ENCODE assay signal across 37 cellular contexts in genomic region chr15:81442454-81442853, GRCh38.
"Had no signal": no experiment of that assay in that cellular context is flagged by ENCODE, and none has a peak within 500 bp of the region (broad histone marks: within the 10 kb centered on the region; RNA-seq: fewer than 3 reads in every experiment).

No MANE protein-coding gene starts in this region.

- DNase-seq: activated B cell treated with CpG ODN at 0.5 μM for 24 hours; activated CD4-positive, alpha-beta memory T cell treated with anti-CD3 and anti-CD28 coated beads, Interleukin-2, amount 10 ng/mL, durations not matched to agents 7 days and 5 days; activated CD4-positive, alpha-beta T cell treated with anti-CD3 and anti-CD28 coated beads for 1 hour; activated CD4-positive, alpha-beta T cell treated with anti-CD3 and anti-CD28 coated beads for 36 hours; activated CD4-positive, alpha-beta T cell treated with anti-CD3 and anti-CD28 coated beads for 48 hours; activated CD4-positive, alpha-beta T cell treated with anti-CD3 and anti-CD28 coated beads, Interleukin-2, amount 10 ng/mL, durations not matched to agents 7 days and 5 days; activated CD4-positive, alpha-beta T cell treated with anti-CD3 and anti-CD28 coated beads, Interleukin-2, amount 50 U/mL, for 48 hours; activated CD8-positive, alpha-beta memory T cell treated with anti-CD3 and anti-CD28 coated beads for 24 hours; activated CD8-positive, alpha-beta memory T cell treated with anti-CD3 and anti-CD28 coated beads, Interleukin-2, amount 10 ng/mL, durations not matched to agents 7 days and 5 days; activated CD8-positive, alpha-beta memory T cell treated with anti-CD3 and anti-CD28 coated beads, Interleukin-2, amount 50 U/mL, for 48 hours; activated CD8-positive, alpha-beta T cell treated with anti-CD3 and anti-CD28 coated beads, Interleukin-2, amount 10 ng/mL, durations not matched to agents 7 days and 5 days; activated effector memory CD4-positive, alpha-beta T cell treated with Interleukin-2 at 50 U/mL for 16 hours; activated gamma-delta T cell; activated naive CD4-positive, alpha-beta T cell treated with anti-CD3 and anti-CD28 coated beads, Interleukin-2, amount 10 ng/mL, durations not matched to agents 7 days and 5 days; activated naive CD4-positive, alpha-beta T cell treated with Interleukin-2 at 50 U/mL for 16 hours; activated naive CD8-positive, alpha-beta T cell treated with anti-CD3 and anti-CD28 coated beads, Interleukin-2, amount 10 ng/mL, durations not matched to agents 7 days and 5 days; activated naive CD8-positive, alpha-beta T cell treated with anti-CD3 and anti-CD28 coated beads, Interleukin-2, amount 50 U/mL, for 24 hours; activated T-cell treated with anti-CD3 and anti-CD28 coated beads, Interleukin-2, amount 50 U/mL, for 24 hours; activated T-cell treated with anti-CD3 and anti-CD28 coated beads, Interleukin-2, amount 50 U/mL, for 48 hours; amygdala; anterior cingulate cortex; central memory CD4-positive, alpha-beta T cell; T-helper 1 cell; T-helper 2 cell; T-helper 9 cell had no signal

- H3K27me3 ChIP-seq: ascending aorta, cardiac muscle cell had no signal

- H3K27me3 Mint-ChIP-seq: brain had no signal

- H3K36me3 ChIP-seq: ascending aorta, cardiac muscle cell had no signal

- ATAC-seq: activated CD4-positive, alpha-beta T cell treated with anti-CD3 and anti-CD28 coated beads for 36 hours; activated CD4-positive, CD25-positive, alpha-beta regulatory T cell treated with anti-CD3 and anti-CD28 coated beads, Interleukin-2, amount 50 U/mL, for 24 hours; activated CD8-positive, alpha-beta memory T cell treated with anti-CD3 and anti-CD28 coated beads, Interleukin-2, amount 10 ng/mL, durations not matched to agents 7 days and 5 days; activated CD8-positive, alpha-beta T cell treated with anti-CD3 and anti-CD28 coated beads, Interleukin-2, amount 10 ng/mL, durations not matched to agents 7 days and 5 days; activated naive CD8-positive, alpha-beta T cell treated with anti-CD3 and anti-CD28 coated beads, Interleukin-2, amount 50 U/mL, for 24 hours had no signal

- H3K27ac ChIP-seq: ascending aorta, cardiac muscle cell, VCaP had no signal

- FAIRE-seq: bronchial epithelial cell, TTC549 had no signal

- H3K36me3 Mint-ChIP-seq: activated CD8-positive, alpha-beta memory T cell treated with anti-CD3 and anti-CD28 coated beads, Interleukin-2, amount 10 ng/mL, durations not matched to agents 7 days and 5 days; activated naive CD4-positive, alpha-beta T cell treated with anti-CD3 and anti-CD28 coated beads, Interleukin-2, amount 10 ng/mL, durations not matched to agents 7 days and 5 days; activated naive CD4-positive, alpha-beta T cell treated with anti-CD3 and anti-CD28 coated beads, Interleukin-2, amount 50 U/mL, for 24 hours; activated naive CD8-positive, alpha-beta T cell treated with anti-CD3 and anti-CD28 coated beads, Interleukin-2, amount 10 ng/mL, durations not matched to agents 7 days and 5 days; brain had no signal

- H3K4me3 Mint-ChIP-seq: activated B cell treated with CpG ODN at 0.5 μM for 24 hours; activated CD4-positive, alpha-beta memory T cell treated with anti-CD3 and anti-CD28 coated beads, Interleukin-2, amount 10 ng/mL, durations not matched to agents 7 days and 5 days; activated CD4-positive, alpha-beta T cell treated with anti-CD3 and anti-CD28 coated beads for 36 hours; activated CD4-positive, alpha-beta T cell treated with anti-CD3 and anti-CD28 coated beads, Interleukin-2, amount 10 ng/mL, durations not matched to agents 7 days and 5 days; activated CD8-positive, alpha-beta memory T cell treated with anti-CD3 and anti-CD28 coated beads, Interleukin-2, amount 10 ng/mL, durations not matched to agents 7 days and 5 days; activated CD8-positive, alpha-beta T cell treated with anti-CD3 and anti-CD28 coated beads, Interleukin-2, amount 10 ng/mL, durations not matched to agents 7 days and 5 days; activated naive CD4-positive, alpha-beta T cell treated with anti-CD3 and anti-CD28 coated beads, Interleukin-2, amount 10 ng/mL, durations not matched to agents 7 days and 5 days; activated naive CD4-positive, alpha-beta T cell treated with anti-CD3 and anti-CD28 coated beads, Interleukin-2, amount 50 U/mL, for 24 hours; activated naive CD8-positive, alpha-beta T cell; activated naive CD8-positive, alpha-beta T cell treated with anti-CD3 and anti-CD28 coated beads, Interleukin-2, amount 10 ng/mL, durations not matched to agents 7 days and 5 days; activated naive CD8-positive, alpha-beta T cell treated with anti-CD3 and anti-CD28 coated beads, Interleukin-2, amount 50 U/mL, for 24 hours; activated T-cell treated with anti-CD3 and anti-CD28 coated beads, Interleukin-2, amount 50 U/mL, for 24 hours; T-helper 1 cell treated with Interleukin-12 subunit alpha and Interleukin-12 subunit beta and Interleukin-4 antibody, amounts not matched to agents 30 μg/mL and 1 μg/mL, for 36 hours; T-helper 2 cell treated with Interferon-gamma antibody and Interleukin-4, amounts not matched to agents 5 μg/mL and 100 μg/mL, for 36 hours had no signal

- H3K4me1 Mint-ChIP-seq: activated B cell treated with CpG ODN at 0.5 μM for 24 hours; activated CD4-positive, alpha-beta memory T cell treated with anti-CD3 and anti-CD28 coated beads, Interleukin-2, amount 10 ng/mL, durations not matched to agents 7 days and 5 days; activated CD4-positive, alpha-beta T cell treated with anti-CD3 and anti-CD28 coated beads for 36 hours; activated CD4-positive, alpha-beta T cell treated with anti-CD3 and anti-CD28 coated beads, Interleukin-2, amount 10 ng/mL, durations not matched to agents 7 days and 5 days; activated CD8-positive, alpha-beta memory T cell treated with anti-CD3 and anti-CD28 coated beads, Interleukin-2, amount 10 ng/mL, durations not matched to agents 7 days and 5 days; activated naive CD4-positive, alpha-beta T cell treated with anti-CD3 and anti-CD28 coated beads, Interleukin-2, amount 10 ng/mL, durations not matched to agents 7 days and 5 days; activated naive CD4-positive, alpha-beta T cell treated with anti-CD3 and anti-CD28 coated beads, Interleukin-2, amount 50 U/mL, for 24 hours; activated naive CD8-positive, alpha-beta T cell treated with anti-CD3 and anti-CD28 coated beads, Interleukin-2, amount 10 ng/mL, durations not matched to agents 7 days and 5 days; activated naive CD8-positive, alpha-beta T cell treated with anti-CD3 and anti-CD28 coated beads, Interleukin-2, amount 50 U/mL, for 24 hours; brain had no signal

- H3K4me3 ChIP-seq: ascending aorta, cardiac muscle cell had no signal

- H3K9me3 Mint-ChIP-seq: activated CD4-positive, alpha-beta memory T cell treated with anti-CD3 and anti-CD28 coated beads, Interleukin-2, amount 10 ng/mL, durations not matched to agents 7 days and 5 days; activated T-helper 2 cell treated with anti-CD3 and anti-CD28 coated beads, Interferon-gamma antibody, Interleukin-2, Interleukin-4, amounts not matched to agents 10 μg/mL and 5 μg/mL and 100 μg/mL, durations not matched to agents 14 hours and 24 hours and 36 hours; T-helper 2 cell treated with Interferon-gamma antibody and Interleukin-4, amounts not matched to agents 5 μg/mL and 100 μg/mL, for 36 hours had no signal

- H3K4me1 ChIP-seq: ascending aorta had no signal

- H3K27ac Mint-ChIP-seq: activated B cell treated with CpG ODN at 0.5 μM for 24 hours; activated CD4-positive, alpha-beta memory T cell treated with anti-CD3 and anti-CD28 coated beads, Interleukin-2, amount 10 ng/mL, durations not matched to agents 7 days and 5 days; activated CD4-positive, alpha-beta T cell treated with anti-CD3 and anti-CD28 coated beads for 36 hours; activated CD4-positive, alpha-beta T cell treated with anti-CD3 and anti-CD28 coated beads, Interleukin-2, amount 10 ng/mL, durations not matched to agents 7 days and 5 days; activated CD8-positive, alpha-beta memory T cell treated with anti-CD3 and anti-CD28 coated beads, Interleukin-2, amount 10 ng/mL, durations not matched to agents 7 days and 5 days; activated CD8-positive, alpha-beta T cell treated with anti-CD3 and anti-CD28 coated beads, Interleukin-2, amount 10 ng/mL, durations not matched to agents 7 days and 5 days; activated naive CD4-positive, alpha-beta T cell treated with anti-CD3 and anti-CD28 coated beads, Interleukin-2, amount 10 ng/mL, durations not matched to agents 7 days and 5 days; activated naive CD4-positive, alpha-beta T cell treated with anti-CD3 and anti-CD28 coated beads, Interleukin-2, amount 50 U/mL, for 24 hours; activated naive CD8-positive, alpha-beta T cell; activated naive CD8-positive, alpha-beta T cell treated with anti-CD3 and anti-CD28 coated beads, Interleukin-2, amount 10 ng/mL, durations not matched to agents 7 days and 5 days; activated naive CD8-positive, alpha-beta T cell treated with anti-CD3 and anti-CD28 coated beads, Interleukin-2, amount 50 U/mL, for 24 hours; activated T-cell treated with anti-CD3 and anti-CD28 coated beads, Interleukin-2, amount 50 U/mL, for 24 hours; activated T-helper 2 cell treated with anti-CD3 and anti-CD28 coated beads, Interferon-gamma antibody, Interleukin-2, Interleukin-4, amounts not matched to agents 10 μg/mL and 5 μg/mL and 100 μg/mL, durations not matched to agents 14 hours and 24 hours and 36 hours; T-helper 1 cell treated with Interleukin-12 subunit alpha and Interleukin-12 subunit beta and Interleukin-4 antibody, amounts not matched to agents 30 μg/mL and 1 μg/mL, for 36 hours; T-helper 2 cell treated with Interferon-gamma antibody and Interleukin-4, amounts not matched to agents 5 μg/mL and 100 μg/mL, for 36 hours had no signal
